In the genomic region with DNA sequence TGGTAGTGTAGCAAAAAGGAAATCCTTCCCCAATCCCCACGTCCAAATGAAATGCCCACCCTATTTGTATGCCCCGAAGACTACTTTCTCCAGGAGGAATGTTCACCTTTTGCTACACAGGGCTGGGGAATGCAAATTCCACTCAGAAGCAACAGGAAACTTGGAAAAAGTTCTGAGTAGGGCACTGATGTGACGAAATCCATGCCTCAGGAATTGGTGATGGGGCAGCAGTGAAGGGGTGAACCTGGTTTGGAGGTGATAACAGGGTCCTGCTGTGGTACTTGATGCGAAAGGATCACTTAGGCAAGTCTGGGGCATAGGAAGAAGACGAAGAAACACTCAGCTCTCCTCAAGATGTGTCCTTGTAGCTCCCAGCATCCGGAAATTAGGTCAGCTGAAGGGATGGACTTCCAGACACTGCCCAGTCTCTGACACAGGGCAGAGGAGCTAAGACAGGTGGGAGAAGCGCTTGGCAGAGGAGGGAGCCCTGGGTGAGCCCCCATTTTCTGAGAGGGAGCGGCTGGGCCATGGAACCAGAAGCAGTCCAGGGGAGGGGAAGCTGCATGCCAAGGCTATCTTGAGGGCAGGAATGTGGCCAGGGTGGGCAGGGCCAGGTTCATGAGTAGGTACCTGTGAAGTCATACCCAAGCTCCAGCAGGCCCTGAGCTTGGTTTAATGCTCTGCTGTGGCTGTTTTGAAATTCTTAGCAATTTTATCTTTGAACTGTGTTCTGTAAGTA, we compare ENCODE assay signal across 16 cellular contexts.
"Had no signal": no experiment of that assay in that cellular context is flagged by ENCODE, and none has a peak within 500 bp of the region (broad histone marks: within the 10 kb centered on the region; RNA-seq: fewer than 3 reads in every experiment).

No MANE protein-coding gene starts in this region.

- H3K4me1 Mint-ChIP-seq: memory B cell had no signal

- H3K9me3 Mint-ChIP-seq: activated naive CD4-positive, alpha-beta T cell treated with anti-CD3 and anti-CD28 coated beads for 36 hours; activated T-cell treated with anti-CD3 and anti-CD28 coated beads, Interleukin-2, amount 50 U/mL, for 24 hours; memory B cell; stimulated activated memory B cell treated with anti-CD40 and anti-IgM and Interleukin-4, amounts not matched to agents 10 μg/mL and 1 μg/mL and 100 μg/mL, for 72 hours had no signal

- H3K27me3 Mint-ChIP-seq: activated T-cell treated with anti-CD3 and anti-CD28 coated beads, Interleukin-2, amount 50 U/mL, for 24 hours; memory B cell; stimulated activated memory B cell treated with anti-CD40 and anti-IgM and Interleukin-4, amounts not matched to agents 10 μg/mL and 1 μg/mL and 100 μg/mL, for 72 hours had no signal

- H3K36me3 ChIP-seq: left ventricle myocardium inferior, ovary, tibial artery had no signal

- H3K4me3 Mint-ChIP-seq: activated naive CD4-positive, alpha-beta T cell treated with anti-CD3 and anti-CD28 coated beads for 36 hours; activated T-cell treated with anti-CD3 and anti-CD28 coated beads, Interleukin-2, amount 50 U/mL, for 24 hours; memory B cell; stimulated activated memory B cell treated with anti-CD40 and anti-IgM and Interleukin-4, amounts not matched to agents 10 μg/mL and 1 μg/mL and 100 μg/mL, for 72 hours had no signal

- H3K27me3 ChIP-seq: body of pancreas, ovary had no signal

- DNase-seq: activated CD4-positive, alpha-beta T cell treated with anti-CD3 and anti-CD28 coated beads for 1 hour; activated naive CD4-positive, alpha-beta T cell treated with anti-CD3 and anti-CD28 coated beads for 36 hours; activated T-cell treated with anti-CD3 and anti-CD28 coated beads, Interleukin-2, amount 50 U/mL, for 24 hours; body of pancreas; caudate nucleus; kidney; left ventricle myocardium inferior; ovary; psoas muscle; stimulated activated CD4-positive, alpha-beta T cell treated with anti-CD3 and anti-CD28 coated beads, Interleukin-4, amount 100 ng/mL, for 24 hours; T-helper 1 cell; tibial artery had no signal

- H3K27ac Mint-ChIP-seq: activated naive CD4-positive, alpha-beta T cell treated with anti-CD3 and anti-CD28 coated beads for 36 hours; activated T-cell treated with anti-CD3 and anti-CD28 coated beads, Interleukin-2, amount 50 U/mL, for 24 hours; memory B cell; stimulated activated memory B cell treated with anti-CD40 and anti-IgM and Interleukin-4, amounts not matched to agents 10 μg/mL and 1 μg/mL and 100 μg/mL, for 72 hours had no signal

- H3K27ac ChIP-seq: body of pancreas, left ventricle myocardium inferior, ovary, psoas muscle, tibial artery, VCaP had no signal

- H3K36me3 Mint-ChIP-seq: memory B cell; stimulated activated memory B cell treated with anti-CD40 and anti-IgM and Interleukin-4, amounts not matched to agents 10 μg/mL and 1 μg/mL and 100 μg/mL, for 72 hours had no signal

- H3K9me3 ChIP-seq: body of pancreas, left ventricle myocardium inferior, ovary, psoas muscle, tibial artery had no signal

- H3K4me1 ChIP-seq: body of pancreas, left ventricle myocardium inferior, psoas muscle, tibial artery had no signal

- ATAC-seq: body of pancreas; psoas muscle; sciatic nerve; stimulated activated memory B cell treated with anti-CD40 and anti-IgM and Interleukin-4, amounts not matched to agents 10 μg/mL and 1 μg/mL and 100 μg/mL, for 72 hours had no signal

- H3K4me3 ChIP-seq: body of pancreas, left ventricle myocardium inferior, ovary, psoas muscle, tibial artery had no signal
